In the genomic region with DNA sequence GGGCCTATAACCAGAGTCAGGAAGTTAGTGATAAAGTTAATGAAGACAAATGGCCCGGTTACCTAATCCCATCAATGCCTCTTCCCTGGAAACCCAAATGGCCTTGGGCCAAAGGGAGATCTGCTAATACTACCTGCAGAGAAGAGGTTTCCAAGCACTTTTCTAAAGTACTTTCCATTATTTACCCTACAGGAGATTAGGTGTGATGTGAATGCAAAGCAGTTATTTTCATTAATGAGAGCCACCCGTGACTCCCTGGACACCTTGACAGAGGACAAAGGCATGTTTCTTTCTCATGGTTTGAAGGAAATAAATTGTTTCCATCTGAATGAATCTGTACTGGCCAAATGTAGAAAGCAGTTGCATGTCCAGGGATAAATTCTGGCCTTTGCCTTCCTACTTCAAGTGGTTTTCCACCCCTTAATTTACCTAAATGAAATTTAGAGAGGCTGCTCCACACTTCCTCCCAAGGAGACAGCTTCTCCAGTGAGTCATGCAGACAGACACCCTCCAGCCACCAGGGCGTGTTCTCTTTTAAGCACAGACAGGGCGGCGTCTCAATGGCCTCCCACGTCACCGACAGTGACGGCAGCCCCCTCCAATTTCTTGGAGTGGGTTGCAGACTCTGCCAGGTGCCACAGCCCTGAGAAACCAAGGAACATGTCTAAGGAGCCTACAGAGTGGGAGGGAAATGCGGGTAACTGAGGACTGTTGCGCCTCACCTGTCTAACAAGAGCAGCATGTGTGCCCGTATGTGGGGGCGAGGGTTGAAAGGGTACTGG, we compare ENCODE assay signal across 8 cellular contexts. TPM values are rescaled to one million over a fixed set of nuclear protein-coding genes. Genes with fewer than 3 reads are reported as not detected.
DNase-seq lines count a peak whose midpoint lies in the region; ATAC-seq, FAIRE-seq and TF ChIP-seq lines count a peak whose summit lies in the region.

No MANE protein-coding gene starts in this region.

- H3K27ac ChIP-seq in PC-9 (no peak overlapping the region), coronary artery (no peak overlapping the region)

- H3K4me1 ChIP-seq in PC-9 (replicated peaks; ENCODE audit: insufficient read depth) = 0 out of 2 replicates have a peak, but pooled peaks cover 7% of the 10 kb centered on the region

- H3K4me3 ChIP-seq in PC-9 (no peak overlapping the region), foreskin fibroblast (ENCODE audit: low read depth in 1 of 2, low read length in 2 of 2) (no peak overlapping the region), coronary artery (no peak overlapping the region)

- H2AFZ ChIP-seq in PC-9 = no peak overlapping the region

- CTCF ChIA-PET in PC-9 (lab: Charles Lee) = no interaction called here

- H4K20me1 ChIP-seq in PC-9 (ENCODE audit: insufficient read depth) = no peaks in the 10 kb centered on the region

- intact Hi-C loops in PC-9 (cut with micrococcal nuclease; ENCODE audit: unreplicated experiment) = no loop called here

- TF ChIP-seq CTCF in PC-9 (conservative IDR thresholded peaks at IDR 0.05) (no peak), foreskin fibroblast (IDR thresholded peaks at IDR 0.05; ENCODE audit: low read depth, low read length) (no peak), coronary artery (IDR thresholded peaks at IDR 0.05) (no peak)

- H3K9me3 ChIP-seq in PC-9 (ENCODE audit: insufficient read depth, low read depth) = no peaks in the 10 kb centered on the region

- H3K36me3 ChIP-seq in PC-9 (ENCODE audit: low read depth) = no peaks in the 10 kb centered on the region

- H3K9me2 ChIP-seq in PC-9 (ENCODE audit: insufficient read depth) = no peaks in the 10 kb centered on the region

- H3K4me2 ChIP-seq in PC-9 = no peak overlapping the region

- ATAC-seq in GM18502 (IDR thresholded peaks at IDR 0.05; ENCODE audit: poor library complexity, unreplicated experiment) = no peak

- DNase-seq in SIG-M5 treated with dmso at 0.1 percent for 504 hours (lab: John Stamatoyannopoulos, UW; ENCODE audit: unreplicated experiment) (peak; percentile 2), SIG-M5 (lab: John Stamatoyannopoulos, UW) (no peak), PC-9 (peak in 1 of 2 experiments; percentile 60), foreskin fibroblast (peak; percentile 42 to 69), urothelium cell line (ENCODE audit: low spot score) (peak; percentile 93), SHP77 treated with DMSO at 0.1 percent for 48 hours (lab: John Stamatoyannopoulos, UW) (no peak), coronary artery (ENCODE audit: low spot score) (no peak)

- POLR2A ChIA-PET in PC-9 (lab: Charles Lee; ENCODE audit: unreplicated experiment) = interaction anchor here (0.6 to 0.7 kb wide), 2 partner anchors 115 to 1715 kb away, joined by 3 to 7 read pairs; no protein-coding TSS in a partner anchor

- no peaks in the 10 kb centered on the region for H3K79me2 ChIP-seq in PC-9 (ENCODE audit: low read depth)

- H3K27me3 ChIP-seq in PC-9 (ENCODE audit: insufficient read depth, low read depth) = no peaks in the 10 kb centered on the region

- no peaks in the 10 kb centered on the region for H3F3A ChIP-seq in PC-9 (ENCODE audit: insufficient read depth, low read depth)

- FAIRE-seq in urothelium cell line (lab: Jason Lieb, UNC) = peak; percentile 88

- TSS peak; percentile 98 for BruUV-seq in PC-9 (replicated peaks; lab: Mats Ljungman, UMichigan)

RNA-seq across cellular contexts. Expression of a gene that starts 43.9 kb away (rescaled TPM):
- 43.2 and 45.2 TPM in 2 replicates for total RNA-seq in PC-9 (2021)

Comparison
In these comparisons a context has a peak if more than half of its experiments do, and no peak if none do; other contexts are left out.
1. DNase-seq: peak in SIG-M5 treated with dmso at 0.1 percent for 504 hours (single experiment), foreskin fibroblast (2 of 2) and urothelium cell line (single experiment); none in SIG-M5 (single experiment), SHP77 treated with DMSO at 0.1 percent for 48 hours (single experiment) and coronary artery (single experiment).